In genomic region chr1:26745191-26745590, GRCh38 we compare ENCODE assay signal across 9 cellular contexts. TPM values are rescaled to one million over a fixed set of nuclear protein-coding genes. Genes with fewer than 3 reads are reported as not detected.
DNase-seq lines count a peak whose midpoint lies in the region; ATAC-seq and TF ChIP-seq lines count a peak whose summit lies in the region.
"Had no signal": no experiment of that assay in that cellular context is flagged by ENCODE, and none has a peak within 500 bp of the region (broad histone marks: within the 10 kb centered on the region; RNA-seq: fewer than 3 reads in every experiment).

No MANE protein-coding gene starts in this region.

- H3K27ac ChIP-seq in RWPE2 (ENCODE audit: poor library complexity, severe bottlenecking): peak overlapping the region; percentile 78
- peak overlapping the region; percentile 63 for H3K27ac ChIP-seq in effector memory CD4-positive, alpha-beta T cell (ENCODE audit: insufficient read depth, low read length, poor library complexity, severe bottlenecking)

- H3K9me3 ChIP-seq in RWPE2 (ENCODE audit: severe bottlenecking): no peaks in the 10 kb centered on the region
- H3K9me3 ChIP-seq in effector memory CD4-positive, alpha-beta T cell (ENCODE audit: control insufficient read depth, low read length): no peaks in the 10 kb centered on the region
- no peaks in the 10 kb centered on the region for H3K9me3 ChIP-seq in skeletal muscle satellite cell (replicated peaks; ENCODE audit: low read length)

- peak overlapping the region; percentile 26 for H3K9ac ChIP-seq in skeletal muscle satellite cell (ENCODE audit: low read depth, low read length)

- no peaks in the 10 kb centered on the region for H3K27me3 ChIP-seq in RWPE2 (ENCODE audit: insufficient read depth, poor library complexity, severe bottlenecking)
- no peaks in the 10 kb centered on the region for H3K27me3 ChIP-seq in effector memory CD4-positive, alpha-beta T cell (replicated peaks; ENCODE audit: control insufficient read depth, insufficient read depth, low read length, poor library complexity, severe bottlenecking)
- H3K27me3 ChIP-seq in skeletal muscle satellite cell (ENCODE audit: control insufficient read depth, insufficient read depth, low read length): no peaks in the 10 kb centered on the region

- ATAC-seq in RWPE2 (ENCODE audit: low read depth) (no peak), GM19395 (IDR thresholded peaks at IDR 0.05; ENCODE audit: unreplicated experiment) (no peak), HG03175 (IDR thresholded peaks at IDR 0.05; ENCODE audit: unreplicated experiment) (no peak)
- ATAC-seq: WTC11 had no signal

- TF ChIP-seq CTCF in RWPE2 (IDR thresholded peaks at IDR 0.05; ENCODE audit: poor library complexity, severe bottlenecking): no peak

- peak overlapping the region; percentile 39 for H3K4me2 ChIP-seq in skeletal muscle satellite cell (ENCODE audit: low read length)

- H3K36me3 ChIP-seq in RWPE2 (ENCODE audit: low read depth): peaks cover 62% of the 10 kb centered on the region
- H3K36me3 ChIP-seq in effector memory CD4-positive, alpha-beta T cell (ENCODE audit: control insufficient read depth, insufficient read depth, low read length): peaks cover 29% of the 10 kb centered on the region
- peaks cover 54% of the 10 kb centered on the region for H3K36me3 ChIP-seq in skeletal muscle satellite cell (ENCODE audit: insufficient read depth, low read length)

- H3K4me1 ChIP-seq in RWPE2 (ENCODE audit: insufficient read depth, poor library complexity, severe bottlenecking): peaks cover 14% of the 10 kb centered on the region
- peaks cover 54% of the 10 kb centered on the region for H3K4me1 ChIP-seq in effector memory CD4-positive, alpha-beta T cell (ENCODE audit: control insufficient read depth, insufficient read depth, low read length, poor library complexity, severe bottlenecking)
- peaks cover 23% of the 10 kb centered on the region for H3K4me1 ChIP-seq in skeletal muscle satellite cell (ENCODE audit: control insufficient read depth, insufficient read depth, low read length)

- H3K4me3 ChIP-seq in GM08714 (ENCODE audit: low read length) (peak overlapping the region; percentile 13; the same call in 1 of the 2 replicates), RWPE2 (ENCODE audit: severe bottlenecking) (no peak overlapping the region), skeletal muscle satellite cell (ENCODE audit: low read length) (no peak overlapping the region)
- no peak overlapping the region for H3K4me3 ChIP-seq in effector memory CD4-positive, alpha-beta T cell (ENCODE audit: insufficient read depth, low read depth, low read length, poor library complexity, severe bottlenecking)

- DNase-seq in RWPE2 (ENCODE audit: low spot score) (no peak), NCI-H1436 treated with DMSO at 0.1 percent for 48 hours (lab: John Stamatoyannopoulos, UW) (no peak)
- no peak for DNase-seq in effector memory CD4-positive, alpha-beta T cell
- DNase-seq in central memory CD4-positive, alpha-beta T cell: no peak

RNA-seq across cellular contexts. Expression of gene PIGV, which starts 42.6 kb away (rescaled TPM):
- 6.6 and 10.1 TPM in 2 replicates for total RNA-seq in skeletal muscle satellite cell (2012; rRNA removed)

RNA-seq across cellular contexts. Expression of gene ARID1A, which starts 49.4 kb away (rescaled TPM):
- 16.8 and 18.0 TPM in 2 replicates for total RNA-seq in skeletal muscle satellite cell (2012; rRNA removed)
